8 cellular contexts compared by ENCODE assay signal in the genomic region with DNA sequence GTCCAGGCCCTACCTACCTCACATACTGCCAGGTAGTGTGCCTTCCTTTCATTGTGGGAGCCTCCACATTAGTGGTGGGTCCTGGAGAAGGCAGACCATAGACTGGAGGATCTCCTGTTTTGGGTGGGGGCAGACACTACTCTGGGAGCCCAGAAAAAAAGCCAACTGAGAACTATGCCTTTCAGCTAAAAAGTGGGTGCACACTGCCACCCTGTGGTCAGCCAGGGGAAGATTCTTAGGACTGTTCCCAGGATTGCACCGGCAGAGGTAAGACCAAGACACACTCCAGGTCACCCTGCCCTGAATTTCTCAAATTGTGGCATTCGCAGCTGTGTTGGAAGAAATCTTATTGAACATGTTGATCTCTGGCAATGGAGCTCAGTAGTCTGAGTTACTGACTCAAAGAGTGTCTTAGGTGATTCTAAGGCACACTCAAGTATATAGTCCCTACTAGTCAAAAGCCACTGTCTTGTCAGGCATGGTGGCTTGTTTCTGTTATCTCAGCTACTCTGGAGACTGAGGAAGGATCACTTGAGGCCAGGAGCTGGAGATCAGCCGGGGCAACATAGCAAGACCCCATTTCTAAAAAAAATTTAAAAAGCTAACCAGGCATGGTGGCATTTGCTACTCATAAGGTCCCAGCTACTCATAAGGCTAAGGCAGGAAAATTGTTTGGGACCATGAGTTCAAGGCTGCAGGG. TPM values are rescaled to one million over a fixed set of nuclear protein-coding genes. Genes with fewer than 3 reads are reported as not detected.
DNase-seq lines count a peak whose midpoint lies in the region; ATAC-seq and TF ChIP-seq lines count a peak whose summit lies in the region.

No MANE protein-coding gene starts in this region.

- no peak overlapping the region for H3K4me3 Mint-ChIP-seq in activated T-cell treated with anti-CD3 and anti-CD28 coated beads, Interleukin-2, amount 50 U/mL, for 24 hours
- peak overlapping the region; percentile 69 for H3K4me3 Mint-ChIP-seq in neural crest cell

- H3K4me3 ChIP-seq in OCI-LY7 (ENCODE audit: low read depth, low read length, poor library complexity, severe bottlenecking) (no peak overlapping the region), fibroblast of lung (replicated peaks in 1 of 4; ENCODE audit: control extremely low read depth in 1 of 4, insufficient read depth in 1 of 4, low read depth in 3 of 4, low read length in 4 of 4) (no peak overlapping the region), thoracic aorta (no peak overlapping the region)

- POLR2A ChIA-PET in OCI-LY7 (lab: Charles Lee): interaction anchor here (0.5 to 7.3 kb wide), 5 partner anchors 9 to 356 kb away, joined by 3 to 66 read pairs (median 12); a partner anchor contains a TSS

- ATAC-seq in thoracic aorta (ENCODE audit: insufficient number of reproducible peaks, low FRiP score, low read depth) (no peak), HG02678 (IDR thresholded peaks at IDR 0.05; ENCODE audit: unreplicated experiment) (no peak)

- no peak overlapping the region for H3K9ac ChIP-seq in fibroblast of lung (ENCODE audit: insufficient read depth, low read length)

- peaks cover 21% of the 10 kb centered on the region; the same call in 1 of the 2 replicates for H3K36me3 ChIP-seq in OCI-LY7 (ENCODE audit: insufficient read depth, low read length)
- H3K36me3 ChIP-seq in fibroblast of lung (ENCODE audit: control insufficient read depth, insufficient read depth, low read length): peaks cover 2% of the 10 kb centered on the region
- H3K36me3 ChIP-seq in thoracic aorta: no peaks in the 10 kb centered on the region

- H3K27ac ChIP-seq in OCI-LY7 (ENCODE audit: low read depth, low read length, poor library complexity, severe bottlenecking): no peak overlapping the region
- no peak overlapping the region for H3K27ac ChIP-seq in fibroblast of lung (ENCODE audit: insufficient read depth, low read length)
- H3K27ac ChIP-seq in thoracic aorta: no peak overlapping the region

- H3K9me3 Mint-ChIP-seq in activated T-cell treated with anti-CD3 and anti-CD28 coated beads, Interleukin-2, amount 50 U/mL, for 24 hours: no peaks in the 10 kb centered on the region
- no peaks in the 10 kb centered on the region for H3K9me3 Mint-ChIP-seq in neural crest cell

- intact Hi-C loops in OCI-LY7 (cut with micrococcal nuclease; ENCODE audit: unreplicated experiment): loop anchor here (1.0 kb wide), 1 partner anchor 22 kb away; a partner anchor contains a TSS

- H3K27me3 ChIP-seq in fibroblast of lung (ENCODE audit: control insufficient read depth, insufficient read depth, low read length) (peaks cover 10% of the 10 kb centered on the region), thoracic aorta (replicated peaks; ENCODE audit: insufficient read depth) (peaks cover 8% of the 10 kb centered on the region)

- H3K9me3 ChIP-seq in OCI-LY7 (ENCODE audit: low read length) (no peaks in the 10 kb centered on the region), fibroblast of lung (ENCODE audit: control insufficient read depth, insufficient read depth, low read depth, low read length) (no peaks in the 10 kb centered on the region), thoracic aorta (no peaks in the 10 kb centered on the region)

- BruUV-seq in OCI-LY7 (replicated peaks; lab: Mats Ljungman, UMichigan): no TSS peak

- H4K20me1 ChIP-seq in OCI-LY7 (ENCODE audit: insufficient read depth, low read length): 0 out of 2 replicates have a peak, but pooled peaks cover 5% of the 10 kb centered on the region
- H4K20me1 ChIP-seq in fibroblast of lung (ENCODE audit: control insufficient read depth, extremely low read depth, insufficient read depth, low read length): no peaks in the 10 kb centered on the region

- DNase-seq in ELR (ENCODE audit: low read depth) (peak; percentile 74), HT-29 (ENCODE audit: low spot score) (peak; percentile 84), OCI-LY7 (ENCODE audit: low spot score) (peak; percentile 74), fibroblast of lung (ENCODE audit: low read depth in 2 of 2) (peak; percentile 46 to 70), neural crest cell (ENCODE audit: low read depth, low spot score) (peak; percentile 79), thoracic aorta (ENCODE audit: low spot score) (no peak)
- peak; percentile 80 for DNase-seq in activated T-cell treated with anti-CD3 and anti-CD28 coated beads, Interleukin-2, amount 50 U/mL, for 24 hours

- H3K79me2 ChIP-seq in OCI-LY7 (ENCODE audit: insufficient read depth, low read depth, low read length) (peaks cover 20% of the 10 kb centered on the region), fibroblast of lung (ENCODE audit: control insufficient read depth, insufficient read depth, low read length) (peaks cover 19% of the 10 kb centered on the region)

- H3K36me3 Mint-ChIP-seq in activated T-cell treated with anti-CD3 and anti-CD28 coated beads, Interleukin-2, amount 50 U/mL, for 24 hours (ENCODE audit: low read depth): peaks cover 37% of the 10 kb centered on the region
- H3K36me3 Mint-ChIP-seq in neural crest cell (ENCODE audit: low read depth): peaks cover 5% of the 10 kb centered on the region

- CTCF ChIA-PET in OCI-LY7 (lab: Charles Lee; ENCODE audit: unreplicated experiment): interaction anchor here (1.0 to 1.5 kb wide), 5 partner anchors 12 to 23 kb away, joined by 4 to 9 read pairs (median 6); a partner anchor contains a TSS

- H3K9me2 ChIP-seq in OCI-LY7 (ENCODE audit: insufficient read depth, low read length): no peaks in the 10 kb centered on the region

- H2AFZ ChIP-seq in OCI-LY7 (ENCODE audit: low read length) (no peak overlapping the region), fibroblast of lung (ENCODE audit: low read length) (no peak overlapping the region)

- H3K4me2 ChIP-seq in OCI-LY7 (ENCODE audit: low read length): no peak overlapping the region
- H3K4me2 ChIP-seq in fibroblast of lung (ENCODE audit: extremely low read depth, insufficient read depth, low read length): no peak overlapping the region

- peaks cover 24% of the 10 kb centered on the region for H3K4me1 ChIP-seq in OCI-LY7 (ENCODE audit: insufficient read depth, low read length, poor library complexity, severe bottlenecking)
- H3K4me1 ChIP-seq in fibroblast of lung (ENCODE audit: control insufficient read depth, extremely low read depth, insufficient read depth, low read length): peaks cover 13% of the 10 kb centered on the region
- peaks cover 11 to 35% of the 10 kb centered on the region in 2 donors for H3K4me1 ChIP-seq in thoracic aorta (ENCODE audit: control insufficient read depth in 1 of 2, low read depth in 2 of 2)

- peak; percentile 93 for TF ChIP-seq CTCF in OCI-LY7 (conservative IDR thresholded peaks at IDR 0.05; ENCODE audit: low read length)
- peak; percentile 81 to 89 for TF ChIP-seq CTCF in fibroblast of lung (conservative IDR thresholded peaks at IDR 0.05 in 1 of 2, IDR thresholded peaks at IDR 0.05 in 1 of 2; ENCODE audit: low read depth in 1 of 2, low read length in 2 of 2)
- peak; percentile 90 for TF ChIP-seq CTCF in neural crest cell (conservative IDR thresholded peaks at IDR 0.05)
- TF ChIP-seq CTCF in thoracic aorta (IDR thresholded peaks at IDR 0.05): peak; percentile 84

- peaks cover 17% of the 10 kb centered on the region for H3K27me3 Mint-ChIP-seq in activated T-cell treated with anti-CD3 and anti-CD28 coated beads, Interleukin-2, amount 50 U/mL, for 24 hours
- peaks cover 40% of the 10 kb centered on the region for H3K27me3 Mint-ChIP-seq in neural crest cell (ENCODE audit: low read depth)

- H3K4me1 Mint-ChIP-seq in activated T-cell treated with anti-CD3 and anti-CD28 coated beads, Interleukin-2, amount 50 U/mL, for 24 hours (ENCODE audit: low read depth): peaks cover 49% of the 10 kb centered on the region
- peaks cover 40% of the 10 kb centered on the region for H3K4me1 Mint-ChIP-seq in neural crest cell

- peak overlapping the region; percentile 6 for H3K27ac Mint-ChIP-seq in activated T-cell treated with anti-CD3 and anti-CD28 coated beads, Interleukin-2, amount 50 U/mL, for 24 hours
- H3K27ac Mint-ChIP-seq in neural crest cell (ENCODE audit: unreplicated experiment): no peak overlapping the region

RNA-seq across cellular contexts. Expression of a gene that starts 3.6 kb away (rescaled TPM):
- total RNA-seq in HT-29 (2014; rRNA removed; shearing (Covaris generic)): 239 and 269 TPM in 2 replicates
- total RNA-seq in OCI-LY7 (2014; rRNA removed; shearing (Covaris generic)): 97.2 and 103 TPM in 2 replicates
- total RNA-seq in OCI-LY7 (2022) (110 TPM in 2 replicates), fibroblast of lung (23.4 and 52.5 TPM in 2 replicates), neural crest cell (107 and 108 TPM in 2 replicates), thoracic aorta (100 to 1,000 TPM in 1 of 2 donors, 10 to 100 TPM in 1; 77.0 to 131 TPM)
- 61.2 and 87.2 TPM in 2 replicates for polyA plus RNA-seq in fibroblast of lung
- polyA plus RNA-seq in fibroblast of lung (2012): 90.1 and 133 TPM in 2 replicates
- 114 and 160 TPM in 2 replicates for polyA minus RNA-seq in fibroblast of lung (ENCODE audit: low replicate concordance)

RNA-seq across cellular contexts. Expression of a gene that starts 5.1 kb away (rescaled TPM):
- total RNA-seq in HT-29 (2014; rRNA removed; shearing (Covaris generic)): not detected in 2 replicates
- 1.4 and 1.9 TPM in 2 replicates for total RNA-seq in OCI-LY7 (2014; rRNA removed; shearing (Covaris generic))
- total RNA-seq in OCI-LY7 (2022): 0.38 and 0.44 TPM in 2 replicates
- under 0.01 and 0.17 TPM in 2 replicates for total RNA-seq in fibroblast of lung
- not detected in 2 replicates for polyA plus RNA-seq in fibroblast of lung
- 0.08 and 0.09 TPM in 2 replicates for polyA plus RNA-seq in fibroblast of lung (2012)
- not detected in 2 replicates for polyA minus RNA-seq in fibroblast of lung (ENCODE audit: low replicate concordance)
- total RNA-seq in neural crest cell: 0.68 TPM in 1 of 2 replicates, not detected in the other
- not detected for total RNA-seq in thoracic aorta

RNA-seq across cellular contexts. Expression of a gene that starts 12.5 kb away (rescaled TPM):
- 25.5 and 32.8 TPM in 2 replicates for total RNA-seq in HT-29 (2014; rRNA removed; shearing (Covaris generic))
- 78.2 and 90.9 TPM in 2 replicates for total RNA-seq in OCI-LY7 (2014; rRNA removed; shearing (Covaris generic))
- 61.2 and 62.5 TPM in 2 replicates for total RNA-seq in OCI-LY7 (2022)
- total RNA-seq in fibroblast of lung: 27.2 and 29.1 TPM in 2 replicates
- polyA plus RNA-seq in fibroblast of lung: 13.9 and 20.1 TPM in 2 replicates
- 16.8 and 22.7 TPM in 2 replicates for polyA plus RNA-seq in fibroblast of lung (2012)
- polyA minus RNA-seq in fibroblast of lung (ENCODE audit: low replicate concordance): 14.0 and 32.5 TPM in 2 replicates
- 51.8 and 58.0 TPM in 2 replicates for total RNA-seq in neural crest cell
- 10 to 100 TPM; 67.7 to 78.4 TPM for total RNA-seq in thoracic aorta

RNA-seq across cellular contexts. Expression of a gene that starts 13.7 kb away (rescaled TPM):
- total RNA-seq in HT-29 (2014; rRNA removed; shearing (Covaris generic)): 72.7 and 98.1 TPM in 2 replicates
- 79.7 and 80.3 TPM in 2 replicates for total RNA-seq in OCI-LY7 (2014; rRNA removed; shearing (Covaris generic))
- total RNA-seq in OCI-LY7 (2022) (84.2 and 96.3 TPM in 2 replicates), fibroblast of lung (95.8 and 106 TPM in 2 replicates), neural crest cell (92.1 and 102 TPM in 2 replicates), thoracic aorta (10 to 100 TPM; 48.1 to 70.4 TPM)
- 157 and 194 TPM in 2 replicates for polyA plus RNA-seq in fibroblast of lung
- 146 and 192 TPM in 2 replicates for polyA plus RNA-seq in fibroblast of lung (2012)
- polyA minus RNA-seq in fibroblast of lung (ENCODE audit: low replicate concordance): 127 and 144 TPM in 2 replicates

RNA-seq across cellular contexts. Expression of a gene that starts 18.0 kb away (rescaled TPM):
- 1.7 and 4.7 TPM in 2 replicates for total RNA-seq in HT-29 (2014; rRNA removed; shearing (Covaris generic))
- total RNA-seq in OCI-LY7 (2014; rRNA removed; shearing (Covaris generic)): 16.2 and 16.7 TPM in 2 replicates
- total RNA-seq in OCI-LY7 (2022) (20.1 and 29.2 TPM in 2 replicates), fibroblast of lung (6.9 and 8.2 TPM in 2 replicates), neural crest cell (15.4 and 18.0 TPM in 2 replicates), thoracic aorta (10 to 100 TPM; 81.3 to 99.0 TPM)
- 3.1 and 5.0 TPM in 2 replicates for polyA plus RNA-seq in fibroblast of lung
- polyA plus RNA-seq in fibroblast of lung (2012): 5.8 and 6.1 TPM in 2 replicates
- 3.9 and 8.7 TPM in 2 replicates for polyA minus RNA-seq in fibroblast of lung (ENCODE audit: low replicate concordance)
